ENCODE assay signal across 25 cellular contexts in genomic region chr9:15498246-15499018, GRCh38. TPM values are rescaled to one million over a fixed set of nuclear protein-coding genes. Genes with fewer than 3 reads are reported as not detected.
A peak's percentile ranks its signal among the peaks of the same experiment; 100 is the strongest.
DNase-seq lines count a peak whose midpoint lies in the region; ATAC-seq, FAIRE-seq and TF ChIP-seq lines count a peak whose summit lies in the region.
"Had no signal": no experiment of that assay in that cellular context is flagged by ENCODE, and none has a peak within 500 bp of the region (broad histone marks: within the 10 kb centered on the region; RNA-seq: fewer than 3 reads in every experiment).

No MANE protein-coding gene starts in this region.

- H3K27ac ChIP-seq in CD4-positive, alpha-beta T cell (ENCODE audit: low read depth, low read length), result no peak overlapping the region
- H3K27ac ChIP-seq in left ventricle myocardium inferior (replicated peaks), result no peak overlapping the region
- H3K27ac ChIP-seq: GM23248, SJCRH30 had no signal

- POLR2A ChIA-PET in CD4-positive, alpha-beta T cell (lab: Charles Lee), result interaction anchor here (1.2 to 4.1 kb wide), 5 partner anchors 8 to 55 kb away, joined by 3 to 45 read pairs (median 7); partner anchors contain the start of genes CCDC171 and PSIP1

- no peaks in the 10 kb centered on the region for H3K27me3 Mint-ChIP-seq in CD4-positive, alpha-beta T cell
- no peaks in the 10 kb centered on the region for H3K27me3 Mint-ChIP-seq in activated T-helper 1 cell treated with anti-CD3 and anti-CD28 coated beads, Interleukin-12 subunit alpha, Interleukin-12 subunit beta, Interleukin-2, Interleukin-4 antibody, amounts not matched to agents 30 ng/mL and 10 ng/mL and 1 ng/mL, durations not matched to agents 14 hours and 24 hours and 36 hours (ENCODE audit: insufficient read depth)
- no peaks in the 10 kb centered on the region for H3K27me3 Mint-ChIP-seq in neural crest cell (ENCODE audit: low read depth)
- H3K27me3 Mint-ChIP-seq in stimulated activated naive CD8-positive, alpha-beta T cell treated with anti-CD3 and anti-CD28 coated beads, Interleukin-15, amount 100 ng/mL, for 72 hours, result no peaks in the 10 kb centered on the region

- no peak overlapping the region for H3K4me3 ChIP-seq in left ventricle myocardium inferior
- H3K4me3 ChIP-seq: GM23248, SJCRH30 had no signal

- ATAC-seq in CD4-positive, alpha-beta T cell (ENCODE audit: poor library complexity), result no peak
- no peak for ATAC-seq in GM21390 (IDR thresholded peaks at IDR 0.05; ENCODE audit: unreplicated experiment)
- ATAC-seq in stimulated activated naive CD8-positive, alpha-beta T cell treated with anti-CD3 and anti-CD28 coated beads, Interleukin-15, amount 100 ng/mL, for 72 hours, result no peak
- ATAC-seq in GM21619 (IDR thresholded peaks at IDR 0.05; ENCODE audit: unreplicated experiment), result no peak
- ATAC-seq: HCT116, Panc1 had no signal

- H3K9me3 Mint-ChIP-seq in CD4-positive, alpha-beta T cell, result no peaks in the 10 kb centered on the region
- H3K9me3 Mint-ChIP-seq in activated T-helper 1 cell treated with anti-CD3 and anti-CD28 coated beads, Interleukin-12 subunit alpha, Interleukin-12 subunit beta, Interleukin-2, Interleukin-4 antibody, amounts not matched to agents 30 ng/mL and 10 ng/mL and 1 ng/mL, durations not matched to agents 14 hours and 24 hours and 36 hours, result peaks cover under 1% of the 10 kb centered on the region
- peaks cover under 1% of the 10 kb centered on the region for H3K9me3 Mint-ChIP-seq in neural crest cell
- H3K9me3 Mint-ChIP-seq in stimulated activated naive CD8-positive, alpha-beta T cell treated with anti-CD3 and anti-CD28 coated beads, Interleukin-15, amount 100 ng/mL, for 72 hours, result peaks cover 2 to 3% of the 10 kb centered on the region in 2 donors

- peaks cover 84% of the 10 kb centered on the region for H3K4me1 Mint-ChIP-seq in CD4-positive, alpha-beta T cell (ENCODE audit: low read depth)
- peaks cover 41% of the 10 kb centered on the region for H3K4me1 Mint-ChIP-seq in activated T-helper 1 cell treated with anti-CD3 and anti-CD28 coated beads, Interleukin-12 subunit alpha, Interleukin-12 subunit beta, Interleukin-2, Interleukin-4 antibody, amounts not matched to agents 30 ng/mL and 10 ng/mL and 1 ng/mL, durations not matched to agents 14 hours and 24 hours and 36 hours (ENCODE audit: low read depth)
- no peaks in the 10 kb centered on the region for H3K4me1 Mint-ChIP-seq in neural crest cell
- H3K4me1 Mint-ChIP-seq in stimulated activated naive CD8-positive, alpha-beta T cell treated with anti-CD3 and anti-CD28 coated beads, Interleukin-15, amount 100 ng/mL, for 72 hours, result peaks cover 62% of the 10 kb centered on the region
- H3K4me1 Mint-ChIP-seq: CD14-positive monocyte had no signal

- H3K36me3 ChIP-seq in left ventricle myocardium inferior, result no peaks in the 10 kb centered on the region

- intact Hi-C loops in CD4-positive, alpha-beta T cell (cut with DNase I, micrococcal nuclease), result loop anchor here in 1 of 2 experiments (5.0 kb wide), 1 partner anchor 51 kb away; no protein-coding TSS in a partner anchor
- intact Hi-C loops in activated T-helper 1 cell treated with anti-CD3 and anti-CD28 coated beads, Interleukin-12 subunit alpha, Interleukin-12 subunit beta, Interleukin-2, Interleukin-4 antibody, amounts not matched to agents 30 ng/mL and 10 ng/mL and 1 ng/mL, durations not matched to agents 14 hours and 24 hours and 36 hours (cut with micrococcal nuclease), result no loop called here
- intact Hi-C loops in left ventricle myocardium inferior (cut with micrococcal nuclease), result loop anchor here (10.0 kb wide), 1 partner anchor 106 kb away; no protein-coding TSS in a partner anchor

- H3K9me3 ChIP-seq in CD4-positive, alpha-beta T cell (ENCODE audit: control insufficient read depth, low read length), result no peaks in the 10 kb centered on the region
- no peaks in the 10 kb centered on the region for H3K9me3 ChIP-seq in left ventricle myocardium inferior (replicated peaks)
- H3K9me3 ChIP-seq: SJCRH30 had no signal

- TF ChIP-seq CTCF in CD4-positive, alpha-beta T cell (IDR thresholded peaks at IDR 0.05), result no peak
- peak; percentile 34 for TF ChIP-seq CTCF in neural crest cell (conservative IDR thresholded peaks at IDR 0.05)
- no peak for TF ChIP-seq CTCF in left ventricle myocardium inferior (IDR thresholded peaks at IDR 0.05; ENCODE audit: borderline replicate concordance)

- peaks cover 7% of the 10 kb centered on the region for H3K4me1 ChIP-seq in left ventricle myocardium inferior
- H3K4me1 ChIP-seq: SJCRH30 had no signal

- CTCF ChIA-PET in CD4-positive, alpha-beta T cell (lab: Charles Lee), result interaction anchor here (0.9 to 1.2 kb wide), 2 partner anchors 13 to 48 kb away, joined by 3 to 4 read pairs; no protein-coding TSS in a partner anchor

- peaks cover 78% of the 10 kb centered on the region for H3K36me3 Mint-ChIP-seq in CD4-positive, alpha-beta T cell (ENCODE audit: low read depth)
- H3K36me3 Mint-ChIP-seq in activated T-helper 1 cell treated with anti-CD3 and anti-CD28 coated beads, Interleukin-12 subunit alpha, Interleukin-12 subunit beta, Interleukin-2, Interleukin-4 antibody, amounts not matched to agents 30 ng/mL and 10 ng/mL and 1 ng/mL, durations not matched to agents 14 hours and 24 hours and 36 hours (ENCODE audit: low read depth), result peaks cover 34% of the 10 kb centered on the region
- peaks cover 50% of the 10 kb centered on the region for H3K36me3 Mint-ChIP-seq in neural crest cell (ENCODE audit: low read depth)

- no peaks in the 10 kb centered on the region for H3K27me3 ChIP-seq in CD4-positive, alpha-beta T cell (ENCODE audit: control insufficient read depth, insufficient read depth, low read length)
- H3K27me3 ChIP-seq in left ventricle myocardium inferior (ENCODE audit: low read depth), result no peaks in the 10 kb centered on the region
- H3K27me3 ChIP-seq: SJCRH30 had no signal

- DNase-seq in CD4-positive, alpha-beta T cell, result no peak
- DNase-seq in GM19239 (ENCODE audit: insufficient read length, low spot score) (no peak), neural crest cell (ENCODE audit: low read depth, low spot score) (no peak), left ventricle myocardium inferior (no peak)
- DNase-seq in activated T-helper 1 cell treated with anti-CD3 and anti-CD28 coated beads, Interleukin-12 subunit alpha, Interleukin-12 subunit beta, Interleukin-2, Interleukin-4 antibody, amounts not matched to agents 30 ng/mL and 10 ng/mL and 1 ng/mL, durations not matched to agents 14 hours and 24 hours and 36 hours (ENCODE audit: low spot score), result no peak
- no peak for DNase-seq in stimulated activated naive CD8-positive, alpha-beta T cell treated with anti-CD3 and anti-CD28 coated beads, Interleukin-15, amount 100 ng/mL, for 72 hours
- DNase-seq: AML-193, COR-L47, DMS 273 treated with DMSO at 0.1 percent for 48 hours, DND-41, GM23248, Kasumi-1, MM.1S, NCI-H1092, NCI-H1436 treated with DMSO at 0.1 percent for 48 hours, NCI-H2029 treated with DMSO at 0.1 percent for 48 hours, NCI-H2171 treated with DMSO at 0.1 percent for 48 hours, NCI-H446, NCI-H69, SJCRH30 had no signal

- FAIRE-seq in GM19239 (lab: Jason Lieb, UNC), result peak; percentile 11

- no peak overlapping the region for H3K4me3 Mint-ChIP-seq in CD4-positive, alpha-beta T cell
- no peak overlapping the region for H3K4me3 Mint-ChIP-seq in activated T-helper 1 cell treated with anti-CD3 and anti-CD28 coated beads, Interleukin-12 subunit alpha, Interleukin-12 subunit beta, Interleukin-2, Interleukin-4 antibody, amounts not matched to agents 30 ng/mL and 10 ng/mL and 1 ng/mL, durations not matched to agents 14 hours and 24 hours and 36 hours
- no peak overlapping the region for H3K4me3 Mint-ChIP-seq in neural crest cell
- H3K4me3 Mint-ChIP-seq in stimulated activated naive CD8-positive, alpha-beta T cell treated with anti-CD3 and anti-CD28 coated beads, Interleukin-15, amount 100 ng/mL, for 72 hours, result no peak overlapping the region
- H3K4me3 Mint-ChIP-seq: CD14-positive monocyte had no signal

- peak overlapping the region; percentile 67 for H3K27ac Mint-ChIP-seq in CD4-positive, alpha-beta T cell
- H3K27ac Mint-ChIP-seq in activated T-helper 1 cell treated with anti-CD3 and anti-CD28 coated beads, Interleukin-12 subunit alpha, Interleukin-12 subunit beta, Interleukin-2, Interleukin-4 antibody, amounts not matched to agents 30 ng/mL and 10 ng/mL and 1 ng/mL, durations not matched to agents 14 hours and 24 hours and 36 hours, result peak overlapping the region; percentile 23
- no peak overlapping the region for H3K27ac Mint-ChIP-seq in neural crest cell (ENCODE audit: unreplicated experiment)
- H3K27ac Mint-ChIP-seq in stimulated activated naive CD8-positive, alpha-beta T cell treated with anti-CD3 and anti-CD28 coated beads, Interleukin-15, amount 100 ng/mL, for 72 hours, result no peak overlapping the region
- H3K27ac Mint-ChIP-seq: CD14-positive monocyte had no signal

RNA-seq across cellular contexts. Expression of gene PSIP1, which starts 12.3 kb away (rescaled TPM):
- 100 to 1,000 TPM; 127 to 132 TPM for total RNA-seq in CD4-positive, alpha-beta T cell
- total RNA-seq in activated T-helper 1 cell treated with anti-CD3 and anti-CD28 coated beads, Interleukin-12 subunit alpha, Interleukin-12 subunit beta, Interleukin-2, Interleukin-4 antibody, amounts not matched to agents 30 ng/mL and 10 ng/mL and 1 ng/mL, durations not matched to agents 14 hours and 24 hours and 36 hours, result 90.6 and 95.3 TPM in 2 replicates
- total RNA-seq in neural crest cell (154 and 167 TPM in 2 replicates), left ventricle myocardium inferior (22.5 TPM)

RNA-seq across cellular contexts. Expression of gene CCDC171, which starts 54.4 kb away (rescaled TPM):
- total RNA-seq in CD4-positive, alpha-beta T cell, result 1 to 10 TPM in 1 of 2 experiments, under 1 TPM in 1; 0.49 to 1.1 TPM
- total RNA-seq in activated T-helper 1 cell treated with anti-CD3 and anti-CD28 coated beads, Interleukin-12 subunit alpha, Interleukin-12 subunit beta, Interleukin-2, Interleukin-4 antibody, amounts not matched to agents 30 ng/mL and 10 ng/mL and 1 ng/mL, durations not matched to agents 14 hours and 24 hours and 36 hours, result 1.4 and 2.0 TPM in 2 replicates
- total RNA-seq in neural crest cell (6.1 and 7.2 TPM in 2 replicates), left ventricle myocardium inferior (1.8 TPM)

Comparison
In these comparisons a context has a peak if more than half of its experiments do, and no peak if none do; other contexts are left out.
1. H3K27ac Mint-ChIP-seq: peak in CD4-positive, alpha-beta T cell (single experiment) and activated T-helper 1 cell treated with anti-CD3 and anti-CD28 coated beads, Interleukin-12 subunit alpha, Interleukin-12 subunit beta, Interleukin-2, Interleukin-4 antibody, amounts not matched to agents 30 ng/mL and 10 ng/mL and 1 ng/mL, durations not matched to agents 14 hours and 24 hours and 36 hours (single experiment); none in neural crest cell (single experiment) and stimulated activated naive CD8-positive, alpha-beta T cell treated with anti-CD3 and anti-CD28 coated beads, Interleukin-15, amount 100 ng/mL, for 72 hours (0 of 2).